In the genomic region with DNA sequence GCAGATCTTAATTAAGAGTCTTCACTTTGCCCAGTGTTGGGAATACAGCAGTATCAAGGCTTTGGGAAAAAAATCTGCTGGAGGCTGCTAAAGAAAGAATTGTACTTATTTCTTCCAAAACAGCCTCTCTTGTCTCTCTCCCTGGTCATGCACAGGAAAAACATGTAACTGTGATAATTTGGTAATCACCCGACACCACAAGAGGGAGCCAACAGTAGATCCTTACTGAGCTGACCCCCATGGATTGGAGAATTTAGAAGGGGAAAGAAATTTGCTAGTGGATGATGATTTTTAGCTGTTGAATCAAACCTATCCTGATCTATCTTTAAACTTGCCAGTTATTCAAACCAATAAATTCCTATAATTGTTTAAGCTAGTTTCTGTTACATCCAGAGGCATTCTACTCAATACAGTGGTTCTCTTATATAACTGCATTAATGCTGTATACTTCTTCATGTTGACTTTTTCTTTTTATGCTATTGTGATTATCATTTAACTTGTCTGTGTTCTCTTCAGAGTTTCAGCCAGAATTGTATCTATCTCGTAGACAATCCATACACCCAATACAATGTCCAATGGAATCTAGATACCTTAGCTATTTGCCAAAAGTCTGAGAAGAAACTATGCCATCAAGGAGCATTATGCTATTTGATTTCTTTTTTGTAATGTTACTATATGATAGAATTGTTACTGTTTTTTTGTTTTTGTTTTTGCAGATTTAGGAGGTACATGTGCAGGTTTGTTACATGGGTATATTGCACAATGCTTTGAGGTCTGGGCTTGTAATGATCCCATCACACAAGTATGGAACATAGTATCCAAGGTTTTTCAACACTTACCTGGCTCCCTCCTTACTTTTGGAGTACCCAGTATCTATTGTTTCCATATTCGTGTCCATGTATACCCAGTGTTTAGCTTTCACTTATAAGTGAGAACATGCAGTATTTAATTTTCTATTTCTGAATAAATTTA, we compare ENCODE assay signal across 1 cellular context.
TF ChIP-seq lines count a peak whose summit lies in the region.

No MANE protein-coding gene starts in this region.

TF ChIP-seq in SK-N-SH treated with all-trans-retinoic acid at 6 μM for 48 hours, 23 proteins besides CTCF, POLR2A, EP300 and RAD21 (continued from another document):
- TF ChIP-seq PPARA (CRISPR knock-in tag; IDR thresholded peaks at IDR 0.05; ENCODE audit: borderline replicate concordance), result no peak
- no peak for TF ChIP-seq OSR1 (CRISPR knock-in tag; IDR thresholded peaks at IDR 0.05)
- TF ChIP-seq ZFP30 (CRISPR knock-in tag; IDR thresholded peaks at IDR 0.05), result no peak
- no peak for TF ChIP-seq CSDC2 (CRISPR knock-in tag; IDR thresholded peaks at IDR 0.05)
- TF ChIP-seq, protein P1, sequence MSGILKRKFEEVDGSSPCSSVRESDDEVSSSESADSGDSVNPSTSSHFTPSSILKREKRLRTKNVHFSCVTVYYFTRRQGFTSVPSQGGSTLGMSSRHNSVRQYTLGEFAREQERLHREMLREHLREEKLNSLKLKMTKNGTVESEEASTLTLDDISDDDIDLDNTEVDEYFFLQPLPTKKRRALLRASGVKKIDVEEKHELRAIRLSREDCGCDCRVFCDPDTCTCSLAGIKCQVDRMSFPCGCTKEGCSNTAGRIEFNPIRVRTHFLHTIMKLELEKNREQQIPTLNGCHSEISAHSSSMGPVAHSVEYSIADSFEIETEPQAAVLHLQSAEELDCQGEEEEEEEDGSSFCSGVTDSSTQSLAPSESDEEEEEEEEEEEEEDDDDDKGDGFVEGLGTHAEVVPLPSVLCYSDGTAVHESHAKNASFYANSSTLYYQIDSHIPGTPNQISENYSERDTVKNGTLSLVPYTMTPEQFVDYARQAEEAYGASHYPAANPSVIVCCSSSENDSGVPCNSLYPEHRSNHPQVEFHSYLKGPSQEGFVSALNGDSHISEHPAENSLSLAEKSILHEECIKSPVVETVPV (CRISPR knock-in tag; IDR thresholded peaks at IDR 0.05), result no peak
- no peak for TF ChIP-seq POU6F1 (CRISPR knock-in tag; IDR thresholded peaks at IDR 0.05; ENCODE audit: borderline replicate concordance, low read depth)
- no peak for TF ChIP-seq ISL1 (CRISPR knock-in tag; IDR thresholded peaks at IDR 0.05)
- no peak for TF ChIP-seq TCF4 (CRISPR knock-in tag; IDR thresholded peaks at IDR 0.05; ENCODE audit: borderline replicate concordance)
- TF ChIP-seq ZFP3 (CRISPR knock-in tag; IDR thresholded peaks at IDR 0.05), result no peak
- TF ChIP-seq RARB (CRISPR knock-in tag; IDR thresholded peaks at IDR 0.05), result no peak
TF ChIP-seq in SK-N-SH treated with all-trans-retinoic acid at 6 μM for 48 hours: peak in this region for 0.
